Comparison of ENCODE assay signal across 1 cellular context in the genomic region with DNA sequence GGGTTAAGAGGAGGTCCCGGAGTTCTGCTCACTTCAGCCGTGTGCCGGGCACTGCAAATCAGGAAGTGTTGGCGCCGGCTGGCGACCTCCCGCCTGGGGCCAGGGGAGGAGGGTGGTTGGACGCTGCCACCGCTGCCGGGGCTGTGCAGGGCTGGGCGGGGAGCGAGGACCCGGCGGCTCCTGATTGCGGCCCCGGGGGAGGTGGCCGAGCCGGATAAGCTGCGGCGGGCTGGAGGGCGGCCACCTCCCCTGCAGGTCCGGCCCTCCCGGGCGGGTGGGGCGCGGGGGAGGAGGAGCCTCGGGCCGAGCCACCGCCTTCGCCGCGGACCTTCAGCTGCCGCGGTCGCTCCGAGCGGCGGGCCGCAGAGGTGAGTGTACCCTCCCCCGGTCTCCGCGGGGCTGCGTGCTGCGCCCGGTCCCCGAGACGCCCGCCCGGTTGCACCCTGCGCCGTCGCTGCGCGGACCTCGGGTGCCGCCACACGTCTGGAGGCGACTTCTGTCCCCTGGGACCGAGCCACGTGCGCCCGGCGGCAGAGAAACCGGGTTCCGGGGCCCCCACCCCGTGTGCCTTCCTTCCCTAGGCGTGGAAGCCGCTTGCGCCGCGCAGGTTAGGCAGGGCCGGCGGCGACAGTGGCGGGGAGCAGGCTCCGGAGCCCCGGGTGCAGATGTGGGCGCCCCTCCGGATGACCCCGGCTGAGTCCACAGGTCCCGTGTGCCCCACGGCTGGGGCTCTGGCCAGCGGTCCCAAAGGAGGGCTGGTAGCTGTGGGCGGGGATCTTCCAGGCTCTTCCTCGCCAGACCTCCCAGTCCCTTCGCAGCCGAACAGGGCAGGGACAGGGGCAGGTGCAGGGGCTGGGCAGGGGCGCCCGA.
TF ChIP-seq lines count a peak whose summit lies in the region.

A gene with protein sequence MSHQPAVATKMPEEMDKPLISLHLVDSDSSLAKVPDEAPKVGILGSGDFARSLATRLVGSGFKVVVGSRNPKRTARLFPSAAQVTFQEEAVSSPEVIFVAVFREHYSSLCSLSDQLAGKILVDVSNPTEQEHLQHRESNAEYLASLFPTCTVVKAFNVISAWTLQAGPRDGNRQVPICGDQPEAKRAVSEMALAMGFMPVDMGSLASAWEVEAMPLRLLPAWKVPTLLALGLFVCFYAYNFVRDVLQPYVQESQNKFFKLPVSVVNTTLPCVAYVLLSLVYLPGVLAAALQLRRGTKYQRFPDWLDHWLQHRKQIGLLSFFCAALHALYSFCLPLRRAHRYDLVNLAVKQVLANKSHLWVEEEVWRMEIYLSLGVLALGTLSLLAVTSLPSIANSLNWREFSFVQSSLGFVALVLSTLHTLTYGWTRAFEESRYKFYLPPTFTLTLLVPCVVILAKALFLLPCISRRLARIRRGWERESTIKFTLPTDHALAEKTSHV (plus strand): TSS at position 314 of the 870 bp plus-strand sequence. CDS start 7,179 bp downstream, outside the sequence.

TF ChIP-seq in HepG2, 621 proteins besides CTCF, POLR2A, EP300 and RAD21 (continued from another document and continues in another):
- TF ChIP-seq, protein P1, sequence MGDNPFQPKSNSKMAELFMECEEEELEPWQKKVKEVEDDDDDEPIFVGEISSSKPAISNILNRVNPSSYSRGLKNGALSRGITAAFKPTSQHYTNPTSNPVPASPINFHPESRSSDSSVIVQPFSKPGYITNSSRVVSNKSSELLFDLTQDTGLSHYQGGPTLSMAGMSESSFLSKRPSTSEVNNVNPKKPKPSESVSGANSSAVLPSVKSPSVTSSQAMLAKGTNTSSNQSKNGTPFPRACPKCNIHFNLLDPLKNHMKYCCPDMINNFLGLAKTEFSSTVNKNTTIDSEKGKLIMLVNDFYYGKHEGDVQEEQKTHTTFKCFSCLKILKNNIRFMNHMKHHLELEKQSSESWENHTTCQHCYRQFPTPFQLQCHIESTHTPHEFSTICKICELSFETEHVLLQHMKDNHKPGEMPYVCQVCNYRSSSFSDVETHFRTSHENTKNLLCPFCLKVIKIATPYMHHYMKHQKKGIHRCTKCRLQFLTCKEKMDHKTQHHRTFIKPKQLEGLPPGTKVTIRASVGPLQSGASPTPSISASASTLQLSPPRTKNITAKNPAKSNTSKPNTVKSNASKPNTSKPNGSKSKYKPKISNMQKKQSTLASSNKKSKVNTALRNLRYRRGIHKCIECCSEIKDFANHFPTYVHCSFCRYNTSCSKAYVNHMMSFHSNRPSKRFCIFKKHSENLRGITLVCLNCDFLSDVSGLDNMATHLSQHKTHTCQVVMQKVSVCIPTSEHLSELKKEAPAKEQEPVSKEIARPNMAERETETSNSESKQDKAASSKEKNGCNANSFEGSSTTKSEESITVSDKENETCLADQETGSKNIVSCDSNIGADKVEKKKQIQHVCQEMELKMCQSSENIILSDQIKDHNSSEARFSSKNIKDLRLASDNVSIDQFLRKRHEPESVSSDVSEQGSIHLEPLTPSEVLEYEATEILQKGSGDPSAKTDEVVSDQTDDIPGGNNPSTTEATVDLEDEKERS (CRISPR knock-in tag; IDR thresholded peaks at IDR 0.05): peak; percentile 69; the same call in 1 of the 2 replicates
- no peak for TF ChIP-seq ZNF430 (CRISPR knock-in tag; IDR thresholded peaks at IDR 0.05)
- no peak for TF ChIP-seq MEIS2 (CRISPR knock-in tag; IDR thresholded peaks at IDR 0.05)
- peak; percentile 39; the same call in 1 of the 3 replicates for TF ChIP-seq MXI1 (IDR thresholded peaks at IDR 0.05; ENCODE audit: borderline replicate concordance, low read depth, low read length)
- TF ChIP-seq ZFP36L1 (CRISPR knock-in tag; IDR thresholded peaks at IDR 0.05): peak; percentile 31; the same call in 1 of the 2 replicates
- TF ChIP-seq, protein P2, sequence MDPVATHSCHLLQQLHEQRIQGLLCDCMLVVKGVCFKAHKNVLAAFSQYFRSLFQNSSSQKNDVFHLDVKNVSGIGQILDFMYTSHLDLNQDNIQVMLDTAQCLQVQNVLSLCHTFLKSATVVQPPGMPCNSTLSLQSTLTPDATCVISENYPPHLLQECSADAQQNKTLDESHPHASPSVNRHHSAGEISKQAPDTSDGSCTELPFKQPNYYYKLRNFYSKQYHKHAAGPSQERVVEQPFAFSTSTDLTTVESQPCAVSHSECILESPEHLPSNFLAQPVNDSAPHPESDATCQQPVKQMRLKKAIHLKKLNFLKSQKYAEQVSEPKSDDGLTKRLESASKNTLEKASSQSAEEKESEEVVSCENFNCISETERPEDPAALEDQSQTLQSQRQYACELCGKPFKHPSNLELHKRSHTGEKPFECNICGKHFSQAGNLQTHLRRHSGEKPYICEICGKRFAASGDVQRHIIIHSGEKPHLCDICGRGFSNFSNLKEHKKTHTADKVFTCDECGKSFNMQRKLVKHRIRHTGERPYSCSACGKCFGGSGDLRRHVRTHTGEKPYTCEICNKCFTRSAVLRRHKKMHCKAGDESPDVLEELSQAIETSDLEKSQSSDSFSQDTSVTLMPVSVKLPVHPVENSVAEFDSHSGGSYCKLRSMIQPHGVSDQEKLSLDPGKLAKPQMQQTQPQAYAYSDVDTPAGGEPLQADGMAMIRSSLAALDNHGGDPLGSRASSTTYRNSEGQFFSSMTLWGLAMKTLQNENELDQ (CRISPR knock-in tag; IDR thresholded peaks at IDR 0.05; ENCODE audit: borderline replicate concordance): no peak
- TF ChIP-seq PITX1 (CRISPR knock-in tag; IDR thresholded peaks at IDR 0.05): peak; percentile 46; the same call in 1 of the 2 replicates
- TF ChIP-seq ZNF260 (CRISPR knock-in tag; IDR thresholded peaks at IDR 0.05; ENCODE audit: borderline replicate concordance, low read depth): no peak
- no peak for TF ChIP-seq ATRX (CRISPR knock-in tag; IDR thresholded peaks at IDR 0.05; ENCODE audit: borderline replicate concordance)
- TF ChIP-seq ZFY (CRISPR knock-in tag; IDR thresholded peaks at IDR 0.05): peak; percentile 87
- no peak for TF ChIP-seq KLF9 (CRISPR knock-in tag; IDR thresholded peaks at IDR 0.05; ENCODE audit: low read depth)
- no peak for TF ChIP-seq FOXJ3 (CRISPR knock-in tag; IDR thresholded peaks at IDR 0.05; ENCODE audit: borderline replicate concordance)
- TF ChIP-seq, protein P3, sequence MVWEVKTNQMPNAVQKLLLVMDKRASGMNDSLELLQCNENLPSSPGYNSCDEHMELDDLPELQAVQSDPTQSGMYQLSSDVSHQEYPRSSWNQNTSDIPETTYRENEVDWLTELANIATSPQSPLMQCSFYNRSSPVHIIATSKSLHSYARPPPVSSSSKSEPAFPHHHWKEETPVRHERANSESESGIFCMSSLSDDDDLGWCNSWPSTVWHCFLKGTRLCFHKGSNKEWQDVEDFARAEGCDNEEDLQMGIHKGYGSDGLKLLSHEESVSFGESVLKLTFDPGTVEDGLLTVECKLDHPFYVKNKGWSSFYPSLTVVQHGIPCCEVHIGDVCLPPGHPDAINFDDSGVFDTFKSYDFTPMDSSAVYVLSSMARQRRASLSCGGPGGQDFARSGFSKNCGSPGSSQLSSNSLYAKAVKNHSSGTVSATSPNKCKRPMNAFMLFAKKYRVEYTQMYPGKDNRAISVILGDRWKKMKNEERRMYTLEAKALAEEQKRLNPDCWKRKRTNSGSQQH (CRISPR knock-in tag; IDR thresholded peaks at IDR 0.05; ENCODE audit: low read depth): 0 out of 2 replicates have a peak, but pooled peaks have one; percentile 17
- 0 out of 2 replicates have a peak, but pooled peaks have one; percentile 44 for TF ChIP-seq ZNF292 (CRISPR knock-in tag; IDR thresholded peaks at IDR 0.05; ENCODE audit: borderline replicate concordance, low read depth)
- TF ChIP-seq ZNF562 (CRISPR knock-in tag; IDR thresholded peaks at IDR 0.05; ENCODE audit: borderline replicate concordance): no peak
- TF ChIP-seq, protein P4, sequence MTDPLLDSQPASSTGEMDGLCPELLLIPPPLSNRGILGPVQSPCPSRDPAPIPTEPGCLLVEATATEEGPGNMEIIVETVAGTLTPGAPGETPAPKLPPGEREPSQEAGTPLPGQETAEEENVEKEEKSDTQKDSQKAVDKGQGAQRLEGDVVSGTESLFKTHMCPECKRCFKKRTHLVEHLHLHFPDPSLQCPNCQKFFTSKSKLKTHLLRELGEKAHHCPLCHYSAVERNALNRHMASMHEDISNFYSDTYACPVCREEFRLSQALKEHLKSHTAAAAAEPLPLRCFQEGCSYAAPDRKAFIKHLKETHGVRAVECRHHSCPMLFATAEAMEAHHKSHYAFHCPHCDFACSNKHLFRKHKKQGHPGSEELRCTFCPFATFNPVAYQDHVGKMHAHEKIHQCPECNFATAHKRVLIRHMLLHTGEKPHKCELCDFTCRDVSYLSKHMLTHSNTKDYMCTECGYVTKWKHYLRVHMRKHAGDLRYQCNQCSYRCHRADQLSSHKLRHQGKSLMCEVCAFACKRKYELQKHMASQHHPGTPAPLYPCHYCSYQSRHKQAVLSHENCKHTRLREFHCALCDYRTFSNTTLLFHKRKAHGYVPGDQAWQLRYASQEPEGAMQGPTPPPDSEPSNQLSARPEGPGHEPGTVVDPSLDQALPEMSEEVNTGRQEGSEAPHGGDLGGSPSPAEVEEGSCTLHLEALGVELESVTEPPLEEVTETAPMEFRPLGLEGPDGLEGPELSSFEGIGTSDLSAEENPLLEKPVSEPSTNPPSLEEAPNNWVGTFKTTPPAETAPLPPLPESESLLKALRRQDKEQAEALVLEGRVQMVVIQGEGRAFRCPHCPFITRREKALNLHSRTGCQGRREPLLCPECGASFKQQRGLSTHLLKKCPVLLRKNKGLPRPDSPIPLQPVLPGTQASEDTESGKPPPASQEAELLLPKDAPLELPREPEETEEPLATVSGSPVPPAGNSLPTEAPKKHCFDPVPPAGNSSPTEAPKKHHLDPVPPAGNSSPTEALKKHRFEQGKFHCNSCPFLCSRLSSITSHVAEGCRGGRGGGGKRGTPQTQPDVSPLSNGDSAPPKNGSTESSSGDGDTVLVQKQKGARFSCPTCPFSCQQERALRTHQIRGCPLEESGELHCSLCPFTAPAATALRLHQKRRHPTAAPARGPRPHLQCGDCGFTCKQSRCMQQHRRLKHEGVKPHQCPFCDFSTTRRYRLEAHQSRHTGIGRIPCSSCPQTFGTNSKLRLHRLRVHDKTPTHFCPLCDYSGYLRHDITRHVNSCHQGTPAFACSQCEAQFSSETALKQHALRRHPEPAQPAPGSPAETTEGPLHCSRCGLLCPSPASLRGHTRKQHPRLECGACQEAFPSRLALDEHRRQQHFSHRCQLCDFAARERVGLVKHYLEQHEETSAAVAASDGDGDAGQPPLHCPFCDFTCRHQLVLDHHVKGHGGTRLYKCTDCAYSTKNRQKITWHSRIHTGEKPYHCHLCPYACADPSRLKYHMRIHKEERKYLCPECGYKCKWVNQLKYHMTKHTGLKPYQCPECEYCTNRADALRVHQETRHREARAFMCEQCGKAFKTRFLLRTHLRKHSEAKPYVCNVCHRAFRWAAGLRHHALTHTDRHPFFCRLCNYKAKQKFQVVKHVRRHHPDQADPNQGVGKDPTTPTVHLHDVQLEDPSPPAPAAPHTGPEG (CRISPR knock-in tag; IDR thresholded peaks at IDR 0.05): no peak; the same call in 1 of the 2 replicates
- no peak for TF ChIP-seq THYN1 (CRISPR knock-in tag; IDR thresholded peaks at IDR 0.05; ENCODE audit: borderline replicate concordance, low read depth)
- TF ChIP-seq ATM (IDR thresholded peaks at IDR 0.05; ENCODE audit: borderline replicate concordance): no peak
- no peak; the same call in 1 of the 2 replicates for TF ChIP-seq ZNF747 (CRISPR knock-in tag; IDR thresholded peaks at IDR 0.05; ENCODE audit: borderline replicate concordance)
- TF ChIP-seq, protein P5, sequence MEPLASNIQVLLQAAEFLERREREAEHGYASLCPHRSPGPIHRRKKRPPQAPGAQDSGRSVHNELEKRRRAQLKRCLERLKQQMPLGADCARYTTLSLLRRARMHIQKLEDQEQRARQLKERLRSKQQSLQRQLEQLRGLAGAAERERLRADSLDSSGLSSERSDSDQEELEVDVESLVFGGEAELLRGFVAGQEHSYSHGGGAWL (CRISPR knock-in tag; IDR thresholded peaks at IDR 0.05): peak; percentile 90
- peak; percentile 80; the same call in 1 of the 2 replicates for TF ChIP-seq REXO4 (CRISPR knock-in tag; IDR thresholded peaks at IDR 0.05; ENCODE audit: borderline replicate concordance)
- TF ChIP-seq, protein P6, sequence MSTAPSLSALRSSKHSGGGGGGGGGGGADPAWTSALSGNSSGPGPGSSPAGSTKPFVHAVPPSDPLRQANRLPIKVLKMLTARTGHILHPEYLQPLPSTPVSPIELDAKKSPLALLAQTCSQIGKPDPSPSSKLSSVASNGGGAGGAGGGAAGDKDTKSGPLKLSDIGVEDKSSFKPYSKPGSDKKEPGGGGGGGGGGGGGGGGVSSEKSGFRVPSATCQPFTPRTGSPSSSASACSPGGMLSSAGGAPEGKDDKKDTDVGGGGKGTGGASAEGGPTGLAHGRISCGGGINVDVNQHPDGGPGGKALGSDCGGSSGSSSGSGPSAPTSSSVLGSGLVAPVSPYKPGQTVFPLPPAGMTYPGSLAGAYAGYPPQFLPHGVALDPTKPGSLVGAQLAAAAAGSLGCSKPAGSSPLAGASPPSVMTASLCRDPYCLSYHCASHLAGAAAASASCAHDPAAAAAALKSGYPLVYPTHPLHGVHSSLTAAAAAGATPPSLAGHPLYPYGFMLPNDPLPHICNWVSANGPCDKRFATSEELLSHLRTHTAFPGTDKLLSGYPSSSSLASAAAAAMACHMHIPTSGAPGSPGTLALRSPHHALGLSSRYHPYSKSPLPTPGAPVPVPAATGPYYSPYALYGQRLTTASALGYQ (CRISPR knock-in tag; IDR thresholded peaks at IDR 0.05): no peak
- no peak for TF ChIP-seq ZNF652 (CRISPR knock-in tag; IDR thresholded peaks at IDR 0.05; ENCODE audit: borderline replicate concordance, low read depth)
- TF ChIP-seq KLF12 (CRISPR knock-in tag; IDR thresholded peaks at IDR 0.05; ENCODE audit: borderline replicate concordance): no peak
- TF ChIP-seq MAFF (IDR thresholded peaks at IDR 0.05; ENCODE audit: low read depth, low read length): no peak
- TF ChIP-seq GTF3A (CRISPR knock-in tag; conservative IDR thresholded peaks at IDR 0.05): peak; percentile 98
- TF ChIP-seq ZNF598 (CRISPR knock-in tag; IDR thresholded peaks at IDR 0.05; ENCODE audit: borderline replicate concordance): no peak
- TF ChIP-seq, protein P7, sequence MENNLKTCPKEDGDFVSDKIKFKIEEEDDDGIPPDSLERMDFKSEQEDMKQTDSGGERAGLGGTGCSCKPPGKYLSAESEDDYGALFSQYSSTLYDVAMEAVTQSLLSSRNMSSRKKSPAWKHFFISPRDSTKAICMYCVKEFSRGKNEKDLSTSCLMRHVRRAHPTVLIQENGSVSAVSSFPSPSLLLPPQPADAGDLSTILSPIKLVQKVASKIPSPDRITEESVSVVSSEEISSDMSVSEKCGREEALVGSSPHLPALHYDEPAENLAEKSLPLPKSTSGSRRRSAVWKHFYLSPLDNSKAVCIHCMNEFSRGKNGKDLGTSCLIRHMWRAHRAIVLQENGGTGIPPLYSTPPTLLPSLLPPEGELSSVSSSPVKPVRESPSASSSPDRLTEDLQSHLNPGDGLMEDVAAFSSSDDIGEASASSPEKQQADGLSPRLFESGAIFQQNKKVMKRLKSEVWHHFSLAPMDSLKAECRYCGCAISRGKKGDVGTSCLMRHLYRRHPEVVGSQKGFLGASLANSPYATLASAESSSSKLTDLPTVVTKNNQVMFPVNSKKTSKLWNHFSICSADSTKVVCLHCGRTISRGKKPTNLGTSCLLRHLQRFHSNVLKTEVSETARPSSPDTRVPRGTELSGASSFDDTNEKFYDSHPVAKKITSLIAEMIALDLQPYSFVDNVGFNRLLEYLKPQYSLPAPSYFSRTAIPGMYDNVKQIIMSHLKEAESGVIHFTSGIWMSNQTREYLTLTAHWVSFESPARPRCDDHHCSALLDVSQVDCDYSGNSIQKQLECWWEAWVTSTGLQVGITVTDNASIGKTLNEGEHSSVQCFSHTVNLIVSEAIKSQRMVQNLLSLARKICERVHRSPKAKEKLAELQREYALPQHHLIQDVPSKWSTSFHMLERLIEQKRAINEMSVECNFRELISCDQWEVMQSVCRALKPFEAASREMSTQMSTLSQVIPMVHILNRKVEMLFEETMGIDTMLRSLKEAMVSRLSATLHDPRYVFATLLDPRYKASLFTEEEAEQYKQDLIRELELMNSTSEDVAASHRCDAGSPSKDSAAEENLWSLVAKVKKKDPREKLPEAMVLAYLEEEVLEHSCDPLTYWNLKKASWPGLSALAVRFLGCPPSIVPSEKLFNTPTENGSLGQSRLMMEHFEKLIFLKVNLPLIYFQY (CRISPR knock-in tag; IDR thresholded peaks at IDR 0.05; ENCODE audit: borderline replicate concordance): no peak
- no peak for TF ChIP-seq HNRNPK (IDR thresholded peaks at IDR 0.05; ENCODE audit: low read depth, low read length, poor library complexity, severe bottlenecking)
- TF ChIP-seq HOXA7 (CRISPR knock-in tag; IDR thresholded peaks at IDR 0.05): no peak
